ENCODE assay signal across 26 cellular contexts in genomic region chr10:78843495-78843894, GRCh38.
"Had no signal": no experiment of that assay in that cellular context is flagged by ENCODE, and none has a peak within 500 bp of the region (broad histone marks: within the 10 kb centered on the region; RNA-seq: fewer than 3 reads in every experiment).

No MANE protein-coding gene starts in this region.

- DNase-seq: activated CD4-positive, alpha-beta T cell treated with anti-CD3 and anti-CD28 coated beads for 4 hours; activated CD4-positive, alpha-beta T cell treated with anti-CD3 and anti-CD28 coated beads, Interleukin-2, amount 50 U/mL, for 4 hours; activated CD8-positive, alpha-beta memory T cell treated with anti-CD3 and anti-CD28 coated beads, Interleukin-2, amount 50 U/mL, for 4 hours; activated effector memory CD4-positive, alpha-beta T cell treated with Interleukin-2 at 50 U/mL for 16 hours; activated naive CD4-positive, alpha-beta T cell; activated T-cell treated with anti-CD3 and anti-CD28 coated beads, Interleukin-2, amount 50 U/mL, for 1 hour; adrenal gland; anterior cingulate cortex; caudate nucleus; colonic mucosa; MG63; MV-4-11; NCI-H1105; NCI-H1436 treated with DMSO at 0.1 percent for 48 hours; NCI-H187; NCI-H2081; NCI-H510A treated with DMSO at 0.1 percent for 48 hours; NCI-H69; NK-92 treated with Interleukin-12 subunit alpha and Interleukin-12 subunit beta, amount 100 ng/mL, for 24 hours; OCI-M1; Peyer's patch; Right ventricle myocardium superior; SJCRH30; SK-N-SH; T-helper 1 cell had no signal

- H3K36me3 ChIP-seq: adrenal gland, colonic mucosa, MG63, Peyer's patch, SJCRH30 had no signal

- H3K4me3 ChIP-seq: adrenal gland, colonic mucosa, MG63, Peyer's patch, SJCRH30 had no signal

- H3K27me3 ChIP-seq: adrenal gland, colonic mucosa, MG63, Peyer's patch, SJCRH30 had no signal

- H3K27me3 Mint-ChIP-seq: activated naive CD8-positive, alpha-beta T cell had no signal

- H3K36me3 Mint-ChIP-seq: activated naive CD8-positive, alpha-beta T cell had no signal

- H3K4me1 ChIP-seq: adrenal gland, colonic mucosa, Peyer's patch, SJCRH30 had no signal

- H3K9me3 ChIP-seq: adrenal gland, colonic mucosa, MG63, Peyer's patch, SJCRH30, SK-N-SH had no signal

- H3K27ac Mint-ChIP-seq: activated naive CD8-positive, alpha-beta T cell had no signal

- H3K4me3 Mint-ChIP-seq: activated naive CD8-positive, alpha-beta T cell had no signal
